ENCODE assay signal across 33 cellular contexts in the genomic region with DNA sequence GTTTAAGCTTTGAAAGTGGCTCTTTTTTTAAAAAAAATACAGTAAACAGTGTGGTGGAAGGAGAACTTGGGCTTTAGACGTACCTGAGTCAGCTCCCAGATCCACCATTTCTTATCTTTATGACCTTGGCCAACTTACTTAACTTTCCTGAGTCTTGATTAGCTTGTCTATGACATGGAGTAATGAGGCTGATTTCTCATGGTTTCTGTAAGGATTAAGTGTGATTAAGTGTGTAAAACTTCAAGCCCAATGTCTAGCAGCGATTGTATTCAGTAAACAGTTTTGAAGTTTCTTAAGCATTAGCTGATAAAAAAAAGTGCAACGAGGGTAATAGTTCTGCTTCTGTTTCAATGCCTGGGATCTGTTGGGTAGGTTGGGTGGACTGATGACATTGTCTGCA. TPM values are rescaled to one million over a fixed set of nuclear protein-coding genes. Genes with fewer than 3 reads are reported as not detected.
"Had no signal": no experiment of that assay in that cellular context is flagged by ENCODE, and none has a peak within 500 bp of the region (broad histone marks: within the 10 kb centered on the region; RNA-seq: fewer than 3 reads in every experiment).

No MANE protein-coding gene starts in this region.

- H3K4me1 Mint-ChIP-seq: central memory CD8-positive, alpha-beta T cell; immature natural killer cell; neural crest cell had no signal

- H3K27ac ChIP-seq: coronary artery, heart right ventricle, left ventricle myocardium inferior, lower lobe of right lung, neutrophil, pancreas, right atrium auricular region, spleen, testis, tibial artery had no signal

- H3K36me3 Mint-ChIP-seq: immature natural killer cell; naive B cell; natural killer cell treated with Interleukin-12 subunit alpha and Interleukin-12 subunit beta and Interleukin-15 and Interleukin-18, amount 100 ng/mL, for 72 hours; stimulated activated memory B cell treated with anti-CD40 and anti-IgM and Interleukin-4, amounts not matched to agents 10 μg/mL and 1 μg/mL and 100 μg/mL, for 72 hours; type B pancreatic cell had no signal

- FAIRE-seq: endothelial cell of umbilical vein, pancreas had no signal

- H3K4me3 Mint-ChIP-seq: central memory CD8-positive, alpha-beta T cell; immature natural killer cell; naive B cell; natural killer cell treated with Interleukin-12 subunit alpha and Interleukin-12 subunit beta and Interleukin-15 and Interleukin-18, amount 100 ng/mL, for 72 hours; neural crest cell; stimulated activated memory B cell treated with anti-CD40 and anti-IgM and Interleukin-4, amounts not matched to agents 10 μg/mL and 1 μg/mL and 100 μg/mL, for 72 hours; type B pancreatic cell had no signal

- H3K4me1 ChIP-seq: heart right ventricle, left ventricle myocardium inferior, lower lobe of right lung, pancreas, right atrium auricular region, spleen, testis, tibial artery had no signal

- H3K9me3 ChIP-seq: heart right ventricle, left ventricle myocardium inferior, lower lobe of right lung, mucosa of descending colon, neutrophil, pancreas, right atrium auricular region, spleen, testis, tibial artery had no signal

- ATAC-seq: heart right ventricle; left colon; lower lobe of right lung; mucosa of descending colon; natural killer cell treated with Interleukin-12 subunit alpha and Interleukin-12 subunit beta and Interleukin-15 and Interleukin-18, amount 100 ng/mL, for 72 hours; sciatic nerve; stimulated activated memory B cell treated with anti-CD40 and anti-IgM and Interleukin-4, amounts not matched to agents 10 μg/mL and 1 μg/mL and 100 μg/mL, for 72 hours; stimulated activated naive CD8-positive, alpha-beta T cell treated with anti-CD3 and anti-CD28 coated beads, Interleukin-15, Interleukin-2, amounts not matched to agents 100 U/mL and 50 U/mL, for 24 hours had no signal

- H3K4me3 ChIP-seq: coronary artery, heart right ventricle, left ventricle myocardium inferior, lower lobe of right lung, mucosa of descending colon, pancreas, right atrium auricular region, spleen, testis, tibial artery had no signal

- DNase-seq: dermis blood vessel endothelial cell; effector memory CD4-positive, alpha-beta T cell; glutamatergic neuron; heart right ventricle; hypothalamus; immature natural killer cell; islet precursor cell; left colon; left ventricle myocardium inferior; lower lobe of right lung; mucosa of descending colon; naive B cell; pancreas; spleen; stimulated activated CD4-positive, alpha-beta T cell treated with anti-CD3 and anti-CD28 coated beads, Interleukin-4, amount 100 ng/mL, for 4 hours; stimulated activated naive CD8-positive, alpha-beta T cell treated with anti-CD3 and anti-CD28 coated beads, Interleukin-15, Interleukin-2, amounts not matched to agents 100 U/mL and 50 U/mL, for 24 hours; substantia nigra; testis; tibial artery had no signal

- H3K36me3 ChIP-seq: heart right ventricle, left ventricle myocardium inferior, lower lobe of right lung, neutrophil, pancreas, right atrium auricular region, spleen, tibial artery had no signal

- H3K27me3 Mint-ChIP-seq: naive B cell; natural killer cell treated with Interleukin-12 subunit alpha and Interleukin-12 subunit beta and Interleukin-15 and Interleukin-18, amount 100 ng/mL, for 72 hours; stimulated activated memory B cell treated with anti-CD40 and anti-IgM and Interleukin-4, amounts not matched to agents 10 μg/mL and 1 μg/mL and 100 μg/mL, for 72 hours; type B pancreatic cell had no signal

- H3K27me3 ChIP-seq: neutrophil, pancreas, right atrium auricular region, spleen, testis, tibial artery had no signal

- H3K27ac Mint-ChIP-seq: immature natural killer cell; naive B cell; natural killer cell treated with Interleukin-12 subunit alpha and Interleukin-12 subunit beta and Interleukin-15 and Interleukin-18, amount 100 ng/mL, for 72 hours; stimulated activated memory B cell treated with anti-CD40 and anti-IgM and Interleukin-4, amounts not matched to agents 10 μg/mL and 1 μg/mL and 100 μg/mL, for 72 hours; type B pancreatic cell had no signal

- H3K9me3 Mint-ChIP-seq: central memory CD8-positive, alpha-beta T cell; immature natural killer cell; natural killer cell treated with Interleukin-12 subunit alpha and Interleukin-12 subunit beta and Interleukin-15 and Interleukin-18, amount 100 ng/mL, for 72 hours; stimulated activated memory B cell treated with anti-CD40 and anti-IgM and Interleukin-4, amounts not matched to agents 10 μg/mL and 1 μg/mL and 100 μg/mL, for 72 hours; type B pancreatic cell had no signal

RNA-seq across cellular contexts. Expression of a gene that starts 10.8 kb away (rescaled TPM):
- total RNA-seq: endothelial cell of umbilical vein; epithelial cell of proximal tubule; fibroblast of lung; heart right ventricle; left colon; left ventricle myocardium inferior; lower lobe of right lung; mucosa of descending colon; natural killer cell treated with Interleukin-12 subunit alpha and Interleukin-12 subunit beta and Interleukin-15 and Interleukin-18, amount 100 ng/mL, for 72 hours; neural crest cell; posterior vena cava; right atrium auricular region; sciatic nerve; spleen; urinary bladder had no signal
